Comparison of ENCODE assay signal across 17 cellular contexts in the genomic region with DNA sequence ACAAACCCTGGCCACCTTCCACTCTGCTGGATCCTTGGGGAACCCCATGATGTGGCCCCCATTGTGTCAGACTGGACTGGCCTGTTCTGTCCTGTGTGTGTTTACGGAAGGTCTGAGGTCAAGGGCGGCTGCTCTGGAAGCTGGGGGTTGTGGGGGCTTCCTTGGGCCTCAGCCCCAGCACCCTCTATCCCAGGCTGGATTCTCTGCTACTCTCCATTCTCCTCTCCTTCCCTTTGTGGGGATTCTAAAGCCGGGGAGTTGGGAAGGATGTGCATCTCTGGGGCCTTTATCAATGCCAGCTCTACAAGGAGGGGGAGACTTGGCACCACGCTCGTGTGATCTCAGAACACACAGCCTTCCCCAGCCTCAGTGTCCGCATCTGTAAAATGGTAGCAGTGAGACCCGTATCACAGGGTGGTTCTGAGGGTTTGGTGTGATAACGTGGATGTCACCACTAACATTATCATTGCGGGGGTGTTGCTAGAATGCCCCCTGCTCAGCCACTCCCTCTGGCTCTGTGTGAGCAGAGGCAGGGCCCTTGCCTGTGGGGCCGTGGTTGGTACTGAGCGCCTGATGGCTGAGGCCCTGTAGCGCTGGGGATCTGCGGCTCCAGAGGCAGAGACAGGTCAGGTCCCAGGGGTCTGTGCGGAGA. TPM values are rescaled to one million over a fixed set of nuclear protein-coding genes. Genes with fewer than 3 reads are reported as not detected.
DNase-seq lines count a peak whose midpoint lies in the region; ATAC-seq, FAIRE-seq and TF ChIP-seq lines count a peak whose summit lies in the region.
"Had no signal": no experiment of that assay in that cellular context is flagged by ENCODE, and none has a peak within 500 bp of the region (broad histone marks: within the 10 kb centered on the region; RNA-seq: fewer than 3 reads in every experiment).

No MANE protein-coding gene starts in this region.

- H3K27me3 ChIP-seq in endothelial cell of umbilical vein (ENCODE audit: control insufficient read depth in 2 of 2, insufficient read depth in 2 of 2, low read length in 2 of 2): no peaks in the 10 kb centered on the region
- no peaks in the 10 kb centered on the region for H3K27me3 ChIP-seq in vagina

- peaks cover 36% of the 10 kb centered on the region for H3K4me1 Mint-ChIP-seq in activated naive CD4-positive, alpha-beta T cell treated with anti-CD3 and anti-CD28 coated beads, Interleukin-2, amount 10 ng/mL, durations not matched to agents 7 days and 5 days
- H3K4me1 Mint-ChIP-seq in naive B cell: peaks cover 25 to 34% (median 28%) of the 10 kb centered on the region in 3 donors

- H3K36me3 Mint-ChIP-seq in activated naive CD4-positive, alpha-beta T cell treated with anti-CD3 and anti-CD28 coated beads, Interleukin-2, amount 10 ng/mL, durations not matched to agents 7 days and 5 days: no peaks in the 10 kb centered on the region
- no peaks in the 10 kb centered on the region for H3K36me3 Mint-ChIP-seq in activated naive CD4-positive, alpha-beta T cell treated with anti-CD3 and anti-CD28 coated beads, Interleukin-2, amount 50 U/mL, for 72 hours
- no peaks in the 10 kb centered on the region for H3K36me3 Mint-ChIP-seq in naive B cell

- H3K27ac Mint-ChIP-seq in activated naive CD4-positive, alpha-beta T cell treated with anti-CD3 and anti-CD28 coated beads, Interleukin-2, amount 10 ng/mL, durations not matched to agents 7 days and 5 days: peak overlapping the region; percentile 28
- H3K27ac Mint-ChIP-seq in activated naive CD4-positive, alpha-beta T cell treated with anti-CD3 and anti-CD28 coated beads, Interleukin-2, amount 50 U/mL, for 72 hours: no peak overlapping the region
- peak overlapping the region in 1 of 6 donors; percentile 73 for H3K27ac Mint-ChIP-seq in naive B cell
- H3K27ac Mint-ChIP-seq: HFFc6 had no signal

- peaks cover 2 to 6% of the 10 kb centered on the region in 2 experiments for H3K36me3 ChIP-seq in endothelial cell of umbilical vein (ENCODE audit: control insufficient read depth in 2 of 2, extremely low read depth in 1 of 2, insufficient read depth in 2 of 2, low read length in 2 of 2)
- peaks cover 0 to 7% of the 10 kb centered on the region in 2 donors for H3K36me3 ChIP-seq in vagina

- H3K9me1 ChIP-seq in endothelial cell of umbilical vein (replicated peaks; ENCODE audit: control insufficient read depth, extremely low read depth, insufficient read depth, low read length): no peaks in the 10 kb centered on the region

- H3K4me3 ChIP-seq in endothelial cell of umbilical vein (replicated peaks in 1 of 3; ENCODE audit: insufficient read depth in 1 of 3, low read depth in 1 of 3, low read length in 3 of 3) (no peak overlapping the region), vagina (no peak overlapping the region)
- H3K4me3 ChIP-seq: smooth muscle cell had no signal

- H3K9me3 ChIP-seq in endothelial cell of umbilical vein (replicated peaks; ENCODE audit: control insufficient read depth, insufficient read depth, low read length) (no peaks in the 10 kb centered on the region), vagina (no peaks in the 10 kb centered on the region)

- POLR2A ChIA-PET in endothelial cell of umbilical vein (lab: Charles Lee) (interaction anchor here (0.7 to 1.4 kb wide), 6 partner anchors 9 to 56 kb away, joined by 3 to 9 read pairs (median 3); no protein-coding TSS in a partner anchor), GM10248 (lab: Yijun Ruan, JAX) (no interaction called here)

- H2AFZ ChIP-seq in endothelial cell of umbilical vein (ENCODE audit: low read depth, low read length): no peak overlapping the region

- intact Hi-C loops in endothelial cell of umbilical vein (cut with micrococcal nuclease) (loop anchor here (1.0 to 10.0 kb wide), 5 partner anchors 9 to 356 kb away; partner anchors contain the start of genes ADGRG1, KATNB1, USB1 and ZNF319), vagina (cut with DNase I) (loop anchor here (5.0 kb wide), 1 partner anchor 54 kb away; no protein-coding TSS in a partner anchor)

- no peak overlapping the region for H3K4me3 Mint-ChIP-seq in activated naive CD4-positive, alpha-beta T cell treated with anti-CD3 and anti-CD28 coated beads, Interleukin-2, amount 10 ng/mL, durations not matched to agents 7 days and 5 days
- no peak overlapping the region for H3K4me3 Mint-ChIP-seq in naive B cell
- H3K4me3 Mint-ChIP-seq: HFFc6, nephron progenitor cell had no signal

- BruUV-seq in endothelial cell of umbilical vein (replicated peaks; lab: Mats Ljungman, UMichigan): TSS peak; percentile 70

- DNase-seq in activated naive CD4-positive, alpha-beta T cell treated with anti-CD3 and anti-CD28 coated beads, Interleukin-2, amount 10 ng/mL, durations not matched to agents 7 days and 5 days: no peak
- DNase-seq in activated naive CD4-positive, alpha-beta T cell treated with anti-CD3 and anti-CD28 coated beads, Interleukin-2, amount 50 U/mL, for 72 hours (ENCODE audit: low spot score in 2 of 2): no peak
- DNase-seq in endothelial cell of umbilical vein (ENCODE audit: low read depth, low spot score): peak; percentile 56
- no peak for DNase-seq in naive B cell
- DNase-seq in vagina (ENCODE audit: extremely low spot score in 2 of 2): no peak
- no peak for DNase-seq in GM10248 (ENCODE audit: extremely low spot score)
- DNase-seq: activated CD4-positive, CD25-positive, alpha-beta regulatory T cell; activated effector memory CD4-positive, alpha-beta T cell treated with anti-CD3 and anti-CD28 coated beads, Interleukin-2, amount 50 U/mL, for 16 hours; cerebellar nuclear complex; NCI-H146; NCI-H82; nephron progenitor cell had no signal

- H3K27ac ChIP-seq in endothelial cell of umbilical vein (ENCODE audit: insufficient read depth, low read depth, low read length) (peak overlapping the region; percentile 90), vagina (peak overlapping the region; percentile 60)

- ATAC-seq in activated naive CD4-positive, alpha-beta T cell treated with anti-CD3 and anti-CD28 coated beads, Interleukin-2, amount 50 U/mL, for 72 hours: no peak
- peak; percentile 23 to 26 for ATAC-seq in naive B cell (ENCODE audit: low read depth in 2 of 2)
- no peak for ATAC-seq in HG02678 (IDR thresholded peaks at IDR 0.05; ENCODE audit: unreplicated experiment)
- ATAC-seq in HG02798 (IDR thresholded peaks at IDR 0.05; ENCODE audit: poor library complexity, unreplicated experiment): no peak

- peak overlapping the region; percentile 28 for H3K9ac ChIP-seq in endothelial cell of umbilical vein (replicated peaks; ENCODE audit: extremely low read depth, insufficient read depth, low read length)

- H3K4me1 ChIP-seq in endothelial cell of umbilical vein (ENCODE audit: control insufficient read depth, extremely low read depth, insufficient read depth, low read length): peaks cover 40% of the 10 kb centered on the region
- peaks cover 48% of the 10 kb centered on the region for H3K4me1 ChIP-seq in vagina

- TF ChIP-seq CTCF in endothelial cell of umbilical vein (IDR thresholded peaks at IDR 0.05; ENCODE audit: extremely low read depth in 1 of 2, insufficient read depth in 1 of 2, low read depth in 1 of 2, low read length in 2 of 2) (no peak), vagina (IDR thresholded peaks at IDR 0.05) (no peak), GM10248 (IDR thresholded peaks at IDR 0.05; ENCODE audit: control extremely low read depth, extremely low read depth, low read depth, missing control alignments) (no peak)

- H3K4me2 ChIP-seq in endothelial cell of umbilical vein (ENCODE audit: insufficient read depth, low read length): peak overlapping the region; percentile 49
- H3K4me2 ChIP-seq: smooth muscle cell had no signal

- no peak for FAIRE-seq in endothelial cell of umbilical vein (lab: Jason Lieb, UNC)
- FAIRE-seq: GM18507 had no signal

- no peaks in the 10 kb centered on the region for H4K20me1 ChIP-seq in endothelial cell of umbilical vein (replicated peaks; ENCODE audit: control insufficient read depth, extremely low read depth, insufficient read depth, low read length)

- CTCF ChIA-PET in activated naive CD4-positive, alpha-beta T cell treated with anti-CD3 and anti-CD28 coated beads, Interleukin-2, amount 10 ng/mL, durations not matched to agents 7 days and 5 days (lab: Charles Lee): interaction anchor here (0.8 to 8.7 kb wide), 8 partner anchors 9 to 70 kb away, joined by 3 to 154 read pairs (median 54); no protein-coding TSS in a partner anchor
- CTCF ChIA-PET in endothelial cell of umbilical vein (lab: Charles Lee) (interaction anchor here (0.6 to 5.7 kb wide), 11 partner anchors 9 to 89 kb away, joined by 4 to 117 read pairs (median 18); partner anchors contain the start of genes ADGRG1 and KATNB1), GM10248 (lab: Yijun Ruan, JAX) (interaction anchor here (0.7 to 8.5 kb wide), 13 partner anchors 9 to 229 kb away, joined by 3 to 219 read pairs (median 25); partner anchors contain the start of gene ADGRG1)

- H3K9me3 Mint-ChIP-seq in activated naive CD4-positive, alpha-beta T cell treated with anti-CD3 and anti-CD28 coated beads, Interleukin-2, amount 10 ng/mL, durations not matched to agents 7 days and 5 days: no peaks in the 10 kb centered on the region
- H3K9me3 Mint-ChIP-seq in activated naive CD4-positive, alpha-beta T cell treated with anti-CD3 and anti-CD28 coated beads, Interleukin-2, amount 50 U/mL, for 72 hours: no peaks in the 10 kb centered on the region
- H3K9me3 Mint-ChIP-seq in naive B cell: no peaks in the 10 kb centered on the region
- H3K9me3 Mint-ChIP-seq: HFFc6, nephron progenitor cell had no signal

- TF ChIP-seq POLR2A in endothelial cell of umbilical vein (IDR thresholded peaks at IDR 0.05; ENCODE audit: low read depth, low read length) (no peak), vagina (IDR thresholded peaks at IDR 0.05) (no peak)

- H3K79me2 ChIP-seq in endothelial cell of umbilical vein (ENCODE audit: control insufficient read depth, insufficient read depth, low read length): peaks cover 14% of the 10 kb centered on the region

- dilution Hi-C loops in endothelial cell of umbilical vein (cut with MboI; ENCODE audit: extremely low pct_ligation_motif_present, low sequenced_read_pairs): no loop called here

- H3K27me3 Mint-ChIP-seq in activated naive CD4-positive, alpha-beta T cell treated with anti-CD3 and anti-CD28 coated beads, Interleukin-2, amount 10 ng/mL, durations not matched to agents 7 days and 5 days: peaks cover 18% of the 10 kb centered on the region
- no peaks in the 10 kb centered on the region for H3K27me3 Mint-ChIP-seq in naive B cell

RNA-seq across cellular contexts. Expression of gene ADGRG1, which starts 18.1 kb away (rescaled TPM):
- total RNA-seq in activated naive CD4-positive, alpha-beta T cell treated with anti-CD3 and anti-CD28 coated beads, Interleukin-2, amount 50 U/mL, for 72 hours: 1 to 10 TPM; 4.3 to 8.2 TPM
- total RNA-seq in endothelial cell of umbilical vein: 92.5 and 116 TPM in 2 replicates
- 45.6 and 45.7 TPM in 2 replicates for polyA plus RNA-seq in endothelial cell of umbilical vein
- 34.6 and 34.8 TPM in 2 replicates for polyA plus RNA-seq in endothelial cell of umbilical vein (2011; cell fraction: cytosol; rRNA removed)
- 35.5 and 39.9 TPM in 2 replicates for polyA plus RNA-seq in endothelial cell of umbilical vein (2011; cell fraction: nucleus; rRNA removed)
- polyA plus RNA-seq in endothelial cell of umbilical vein (2012): 50.7 and 64.0 TPM in 2 replicates
- polyA minus RNA-seq in endothelial cell of umbilical vein: 28.6 and 32.1 TPM in 2 replicates
- 12.8 TPM for polyA minus RNA-seq in endothelial cell of umbilical vein (2011; cell fraction: cytosol; rRNA and poly(A)+ RNA removed)
- polyA minus RNA-seq in endothelial cell of umbilical vein (2011; cell fraction: nucleus; rRNA and poly(A)+ RNA removed): 20.8 and 23.1 TPM in 2 replicates
- under 1 TPM in 5 of 6 donors, not detected in 1; 0.17 to 0.72 (median 0.65) TPM for polyA plus RNA-seq in naive B cell (ENCODE audit: low read depth in 6 of 6)
- total RNA-seq in vagina: 97.7 TPM

RNA-seq across cellular contexts. Expression of gene ADGRG3, which starts 21.6 kb away (rescaled TPM):
- under 1 TPM; 0.21 to 0.84 TPM for total RNA-seq in activated naive CD4-positive, alpha-beta T cell treated with anti-CD3 and anti-CD28 coated beads, Interleukin-2, amount 50 U/mL, for 72 hours
- total RNA-seq in endothelial cell of umbilical vein: not detected in 2 replicates
- polyA plus RNA-seq in endothelial cell of umbilical vein: not detected in 2 replicates
- not detected in 2 replicates for polyA plus RNA-seq in endothelial cell of umbilical vein (2011; cell fraction: cytosol; rRNA removed)
- polyA plus RNA-seq in endothelial cell of umbilical vein (2011; cell fraction: nucleus; rRNA removed): not detected in 2 replicates
- not detected in 2 replicates for polyA plus RNA-seq in endothelial cell of umbilical vein (2012)
- not detected in 2 replicates for polyA minus RNA-seq in endothelial cell of umbilical vein
- not detected for polyA minus RNA-seq in endothelial cell of umbilical vein (2011; cell fraction: cytosol; rRNA and poly(A)+ RNA removed)
- polyA minus RNA-seq in endothelial cell of umbilical vein (2011; cell fraction: nucleus; rRNA and poly(A)+ RNA removed): not detected in 2 replicates
- under 1 TPM in 2 of 6 donors, not detected in 4; 0.11 to 0.55 TPM for polyA plus RNA-seq in naive B cell (ENCODE audit: low read depth in 6 of 6)
- total RNA-seq in vagina: 10.3 TPM
- total RNA-seq: HFFc6 had no signal
- polyA plus RNA-seq: smooth muscle cell had no signal

RNA-seq across cellular contexts. Expression of gene DRC7, which starts 48.1 kb away (rescaled TPM):
- total RNA-seq in activated naive CD4-positive, alpha-beta T cell treated with anti-CD3 and anti-CD28 coated beads, Interleukin-2, amount 50 U/mL, for 72 hours: not detected
- total RNA-seq in endothelial cell of umbilical vein (0.13 TPM in 1 of 2 replicates, not detected in the other), vagina (not detected)
- polyA plus RNA-seq in endothelial cell of umbilical vein (0.13 and 0.77 TPM in 2 replicates), naive B cell (ENCODE audit: low read depth in 6 of 6) (not detected)
- polyA plus RNA-seq in endothelial cell of umbilical vein (2011; cell fraction: cytosol; rRNA removed): 0.13 and 0.26 TPM in 2 replicates
- 0.07 and 0.50 TPM in 2 replicates for polyA plus RNA-seq in endothelial cell of umbilical vein (2011; cell fraction: nucleus; rRNA removed)
- 1.5 TPM in 1 of 2 replicates, not detected in the other for polyA plus RNA-seq in endothelial cell of umbilical vein (2012)
- polyA minus RNA-seq in endothelial cell of umbilical vein: 1.1 TPM in 1 of 2 replicates, not detected in the other
- not detected for polyA minus RNA-seq in endothelial cell of umbilical vein (2011; cell fraction: cytosol; rRNA and poly(A)+ RNA removed)
- polyA minus RNA-seq in endothelial cell of umbilical vein (2011; cell fraction: nucleus; rRNA and poly(A)+ RNA removed): not detected in 2 replicates
- total RNA-seq: HFFc6 had no signal
- polyA plus RNA-seq: smooth muscle cell had no signal

Comparison
In these comparisons a context has a peak if more than half of its experiments do, and no peak if none do; other contexts are left out.
1. ATAC-seq: peak in naive B cell (2 of 2); none in activated naive CD4-positive, alpha-beta T cell treated with anti-CD3 and anti-CD28 coated beads, Interleukin-2, amount 50 U/mL, for 72 hours (0 of 2), HG02678 (single experiment) and HG02798 (single experiment).
2. RNA of gene ADGRG1, which starts 18.1 kb away (total RNA-seq): 97.7 TPM in vagina (single experiment) and 92.5 to 116 TPM in endothelial cell of umbilical vein; 4.3 to 8.2 TPM in activated naive CD4-positive, alpha-beta T cell treated with anti-CD3 and anti-CD28 coated beads, Interleukin-2, amount 50 U/mL, for 72 hours; every median in the first group is over 10 times any median in the second.